In genomic region chr13:73913043-73913740, GRCh38 we compare ENCODE assay signal across 12 cellular contexts.
A peak's percentile ranks its signal among the peaks of the same experiment; 100 is the strongest.
DNase-seq lines count a peak whose midpoint lies in the region; ATAC-seq and TF ChIP-seq lines count a peak whose summit lies in the region.
"Had no signal": no experiment of that assay in that cellular context is flagged by ENCODE, and none has a peak within 500 bp of the region (broad histone marks: within the 10 kb centered on the region; RNA-seq: fewer than 3 reads in every experiment).

No MANE protein-coding gene starts in this region.

- peaks cover 17% of the 10 kb centered on the region for H3K36me3 Mint-ChIP-seq in activated T-cell treated with anti-CD3 and anti-CD28 coated beads, Interleukin-2, amount 50 U/mL, for 4 hours (ENCODE audit: insufficient read depth)
- H3K36me3 Mint-ChIP-seq in stimulated activated naive B cell treated with anti-CD40 and anti-IgM and Interleukin-4, amounts not matched to agents 10 μg/mL and 1 μg/mL and 100 μg/mL, for 72 hours: no peaks in the 10 kb centered on the region

- 26 to 43% methylated on average over 4 to 6 of the region's 6 CpGs for WGBS in gastroesophageal sphincter (ENCODE audit: low coverage in 1 of 2), 2 donors

- no peak overlapping the region for H3K4me3 Mint-ChIP-seq in activated T-cell treated with anti-CD3 and anti-CD28 coated beads, Interleukin-2, amount 50 U/mL, for 4 hours
- no peak overlapping the region for H3K4me3 Mint-ChIP-seq in stimulated activated naive B cell treated with anti-CD40 and anti-IgM and Interleukin-4, amounts not matched to agents 10 μg/mL and 1 μg/mL and 100 μg/mL, for 72 hours
- H3K4me3 Mint-ChIP-seq: T-cell had no signal

- TF ChIP-seq POLR2A in gastroesophageal sphincter (IDR thresholded peaks at IDR 0.05): no peak

- H3K36me3 ChIP-seq in gastroesophageal sphincter (no peaks in the 10 kb centered on the region), WERI-Rb-1 (no peaks in the 10 kb centered on the region)
- H3K36me3 ChIP-seq: upper lobe of right lung had no signal

- no peaks in the 10 kb centered on the region for H3K27me3 Mint-ChIP-seq in activated T-cell treated with anti-CD3 and anti-CD28 coated beads, Interleukin-2, amount 50 U/mL, for 4 hours (ENCODE audit: low read depth)
- no peaks in the 10 kb centered on the region for H3K27me3 Mint-ChIP-seq in stimulated activated naive B cell treated with anti-CD40 and anti-IgM and Interleukin-4, amounts not matched to agents 10 μg/mL and 1 μg/mL and 100 μg/mL, for 72 hours
- H3K27me3 Mint-ChIP-seq: T-cell had no signal

- no peak overlapping the region for H3K4me3 ChIP-seq in gastroesophageal sphincter
- H3K4me3 ChIP-seq in WERI-Rb-1 (ENCODE audit: low read depth, low read length): no peak overlapping the region
- H3K4me3 ChIP-seq: upper lobe of right lung had no signal

- peaks cover 48% of the 10 kb centered on the region for H3K4me1 Mint-ChIP-seq in activated T-cell treated with anti-CD3 and anti-CD28 coated beads, Interleukin-2, amount 50 U/mL, for 4 hours (ENCODE audit: low read depth)
- H3K4me1 Mint-ChIP-seq in stimulated activated naive B cell treated with anti-CD40 and anti-IgM and Interleukin-4, amounts not matched to agents 10 μg/mL and 1 μg/mL and 100 μg/mL, for 72 hours: peaks cover 24 to 45% of the 10 kb centered on the region in 2 donors

- no peaks in the 10 kb centered on the region for H3K9me3 ChIP-seq in gastroesophageal sphincter
- no peaks in the 10 kb centered on the region for H3K9me3 ChIP-seq in WERI-Rb-1 (ENCODE audit: severe bottlenecking)
- H3K9me3 ChIP-seq: upper lobe of right lung had no signal

- H3K27me3 ChIP-seq in gastroesophageal sphincter (no peaks in the 10 kb centered on the region), WERI-Rb-1 (ENCODE audit: insufficient read depth, low read depth, severe bottlenecking) (no peaks in the 10 kb centered on the region)
- H3K27me3 ChIP-seq: upper lobe of right lung had no signal

- H3K4me1 ChIP-seq in gastroesophageal sphincter: peaks cover 13 to 57% (median 31%) of the 10 kb centered on the region in 3 donors
- H3K4me1 ChIP-seq: upper lobe of right lung had no signal

- TF ChIP-seq CTCF in gastroesophageal sphincter (IDR thresholded peaks at IDR 0.05) (no peak), WERI-Rb-1 (IDR thresholded peaks at IDR 0.05; ENCODE audit: low read depth, low read length) (no peak)

- ATAC-seq in activated T-cell treated with anti-CD3 and anti-CD28 coated beads, Interleukin-2, amount 50 U/mL, for 4 hours: peak; percentile 72 to 93
- no peak for ATAC-seq in gastroesophageal sphincter
- ATAC-seq in stimulated activated naive B cell treated with anti-CD40 and anti-IgM and Interleukin-4, amounts not matched to agents 10 μg/mL and 1 μg/mL and 100 μg/mL, for 72 hours (replicated peaks): no peak
- ATAC-seq: T-cell, upper lobe of right lung had no signal

- H3K27ac Mint-ChIP-seq in stimulated activated naive B cell treated with anti-CD40 and anti-IgM and Interleukin-4, amounts not matched to agents 10 μg/mL and 1 μg/mL and 100 μg/mL, for 72 hours: peak overlapping the region; percentile 14

- H3K9me3 Mint-ChIP-seq in activated T-cell treated with anti-CD3 and anti-CD28 coated beads, Interleukin-2, amount 50 U/mL, for 4 hours: no peaks in the 10 kb centered on the region
- H3K9me3 Mint-ChIP-seq in stimulated activated naive B cell treated with anti-CD40 and anti-IgM and Interleukin-4, amounts not matched to agents 10 μg/mL and 1 μg/mL and 100 μg/mL, for 72 hours: no peaks in the 10 kb centered on the region
- H3K9me3 Mint-ChIP-seq: T-cell had no signal

- no peak for DNase-seq in activated T-cell treated with anti-CD3 and anti-CD28 coated beads, Interleukin-2, amount 50 U/mL, for 4 hours
- no peak for DNase-seq in activated T-cell treated with anti-CD3 and anti-CD28 coated beads, Interleukin-2, amount 50 U/mL, for 48 hours
- DNase-seq in LHCN-M2 (ENCODE audit: low read depth) (peak; percentile 68), SKM-1 (lab: John Stamatoyannopoulos, UW; ENCODE audit: unreplicated experiment) (no peak), WERI-Rb-1 (no peak)
- no peak for DNase-seq in stimulated activated naive B cell treated with anti-CD40 and anti-IgM and Interleukin-4, amounts not matched to agents 10 μg/mL and 1 μg/mL and 100 μg/mL, for 72 hours
- DNase-seq in activated CD4-positive, CD25-positive, alpha-beta regulatory T cell (lab: John Stamatoyannopoulos, UW): no peak
- DNase-seq: ACHN, NCI-H2029, T-cell, upper lobe of right lung had no signal

- no peak for TF ChIP-seq EP300 in gastroesophageal sphincter (IDR thresholded peaks at IDR 0.05)

- H3K27ac ChIP-seq in gastroesophageal sphincter (peak overlapping the region; percentile 57 to 77 (median 72)), WERI-Rb-1 (no peak overlapping the region)
- H3K27ac ChIP-seq: upper lobe of right lung had no signal

Comparison
In these comparisons a context has a peak if more than half of its experiments do, and no peak if none do; other contexts are left out.
1. ATAC-seq: peak in activated T-cell treated with anti-CD3 and anti-CD28 coated beads, Interleukin-2, amount 50 U/mL, for 4 hours (2 of 2); none in gastroesophageal sphincter (single experiment) and stimulated activated naive B cell treated with anti-CD40 and anti-IgM and Interleukin-4, amounts not matched to agents 10 μg/mL and 1 μg/mL and 100 μg/mL, for 72 hours (0 of 2).